In the genomic region with DNA sequence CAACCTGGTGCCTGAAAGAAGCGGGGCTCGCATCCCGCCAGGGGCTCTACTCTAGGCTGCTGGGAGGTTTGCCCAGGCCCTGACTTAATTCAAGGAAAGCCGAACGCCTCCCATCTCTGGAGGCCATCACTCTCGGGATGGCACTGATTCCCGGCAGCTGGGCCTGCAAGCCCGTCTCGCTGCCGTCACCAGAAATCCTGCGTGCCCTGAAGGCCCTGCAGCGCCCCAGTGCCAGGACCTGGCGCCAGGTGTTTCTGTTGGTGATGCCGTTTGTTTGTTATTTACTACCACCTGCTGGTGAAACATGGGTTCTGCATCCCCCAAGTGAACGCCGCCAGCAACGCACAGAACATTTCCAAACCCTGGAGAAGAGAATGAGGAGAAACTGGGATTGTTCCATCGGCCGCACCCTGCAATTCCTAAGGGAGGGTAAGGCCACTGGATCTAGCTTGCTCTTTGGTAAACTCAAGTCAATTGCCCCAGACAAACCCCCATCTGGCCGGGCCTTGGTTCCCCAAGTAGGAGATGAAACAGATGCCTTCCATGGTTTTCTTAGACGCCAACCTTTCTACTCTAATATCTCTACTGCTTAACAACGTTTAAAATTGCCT, we compare ENCODE assay signal across 8 cellular contexts.
DNase-seq lines count a peak whose midpoint lies in the region; ATAC-seq and TF ChIP-seq lines count a peak whose summit lies in the region.

No MANE protein-coding gene starts in this region.

- in situ Hi-C loops in T47D (cut with HindIII; ENCODE audit: low pct_unique_long_range_greater_than_20kb, low sequenced_read_pairs): no loop called here

- peak; percentile 86 for TF ChIP-seq CTCF in WI38 (IDR thresholded peaks at IDR 0.05; ENCODE audit: low read depth, low read length)

- no peak overlapping the region for H3K4me3 ChIP-seq in WI38 (ENCODE audit: low read depth, low read length)

- no peak for ATAC-seq in GM18858 (IDR thresholded peaks at IDR 0.05; ENCODE audit: unreplicated experiment)

- DNase-seq in NCI-H524 (lab: John Stamatoyannopoulos, UW) (peak; percentile 60 to 86), NCI-H524 treated with DMSO at 0.1 percent for 48 hours (lab: John Stamatoyannopoulos, UW) (no peak), NCI-H2107 treated with DMSO at 0.1 percent for 48 hours (lab: John Stamatoyannopoulos, UW; ENCODE audit: unreplicated experiment) (peak; percentile 73), T47D (ENCODE audit: low read depth in 1 of 2, low spot score in 1 of 2) (peak; percentile 69 to 90), inferior parietal cortex (ENCODE audit: extremely low spot score) (peak; percentile 86), smooth muscle cell of the brain vasculature (ENCODE audit: low read depth, low spot score) (peak; percentile 20)
